In the genomic region with DNA sequence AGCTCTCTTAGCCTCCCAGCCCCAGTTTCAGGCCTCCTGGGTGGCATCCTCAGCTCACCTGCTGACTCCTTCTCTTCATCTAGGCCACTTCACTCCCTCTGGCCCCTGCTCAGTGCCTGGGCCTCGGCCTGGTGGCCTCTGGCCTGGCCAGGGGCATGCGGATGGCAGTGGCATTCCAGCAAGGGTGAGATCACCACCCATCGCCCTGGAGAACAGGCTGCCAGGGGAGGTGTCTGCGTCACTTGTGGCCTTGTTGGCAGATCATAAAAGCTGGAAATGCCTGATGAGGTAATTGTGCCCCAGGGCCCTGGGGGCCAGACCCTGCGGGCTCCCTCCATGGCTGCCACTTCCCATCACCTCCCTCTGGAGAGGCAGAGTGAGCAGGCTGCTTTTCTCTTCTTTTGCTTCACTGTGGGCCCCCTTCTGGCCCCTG, we compare ENCODE assay signal across 1 cellular context.
TF ChIP-seq lines count a peak whose summit lies in the region.

No MANE protein-coding gene starts in this region.

TF ChIP-seq in HEK293, 187 proteins besides CTCF, POLR2A, EP300 and RAD21 (continued from another document and continues in another):
- TF ChIP-seq ZNF843 (tag by site-specific recombination; IDR thresholded peaks at IDR 0.05) (peak; percentile 61), ZXDB (tag by site-specific recombination; IDR thresholded peaks at IDR 0.05) (peak; percentile 84), GFI1B (tag by site-specific recombination; IDR thresholded peaks at IDR 0.05) (no peak), KLF1 (tag by site-specific recombination; IDR thresholded peaks at IDR 0.05) (no peak), RBAK (tag by site-specific recombination; IDR thresholded peaks at IDR 0.05) (no peak), ZFP41 (tag by site-specific recombination; IDR thresholded peaks at IDR 0.05; ENCODE audit: borderline replicate concordance) (no peak), GLI4 (tag by site-specific recombination; IDR thresholded peaks at IDR 0.05) (no peak), ZNF660 (tag by site-specific recombination; IDR thresholded peaks at IDR 0.05) (0 out of 2 replicates have a peak, but pooled peaks have one; percentile 41), ZNF549 (tag by site-specific recombination; IDR thresholded peaks at IDR 0.05) (no peak), ZNF114 (tag by site-specific recombination; IDR thresholded peaks at IDR 0.05) (no peak), ZNF132 (tag by site-specific recombination; IDR thresholded peaks at IDR 0.05; ENCODE audit: borderline replicate concordance) (no peak), MEIS1 (CRISPR knock-in tag; IDR thresholded peaks at IDR 0.05; ENCODE audit: borderline replicate concordance) (no peak), ZNF521 (tag by site-specific recombination; IDR thresholded peaks at IDR 0.05) (no peak), ZNF202 (tag by site-specific recombination; IDR thresholded peaks at IDR 0.05; ENCODE audit: borderline replicate concordance) (no peak), ZNF2 (tag by site-specific recombination; IDR thresholded peaks at IDR 0.05) (no peak), ZNF248 (tag by site-specific recombination; IDR thresholded peaks at IDR 0.05) (no peak), ZNF146 (tag by site-specific recombination; IDR thresholded peaks at IDR 0.05) (no peak), HOXC10 (CRISPR knock-in tag; IDR thresholded peaks at IDR 0.05) (no peak), ZIC2 (tag by site-specific recombination; IDR thresholded peaks at IDR 0.05) (peak; percentile 98), MYNN (tag by site-specific recombination; IDR thresholded peaks at IDR 0.05; ENCODE audit: borderline replicate concordance) (no peak), FEZF1 (tag by site-specific recombination; IDR thresholded peaks at IDR 0.05) (peak; percentile 70), ZNF274 (IDR thresholded peaks at IDR 0.05; ENCODE audit: low read length) (no peak), ZNF274 (tag by site-specific recombination; IDR thresholded peaks at IDR 0.05; ENCODE audit: borderline replicate concordance) (no peak), ZBTB7A (tag by site-specific recombination; IDR thresholded peaks at IDR 0.05; ENCODE audit: low read depth) (no peak), ZNF221 (tag by site-specific recombination; IDR thresholded peaks at IDR 0.05; ENCODE audit: borderline replicate concordance) (no peak), ZNF837 (tag by site-specific recombination; IDR thresholded peaks at IDR 0.05) (no peak), OVOL3 (tag by site-specific recombination; IDR thresholded peaks at IDR 0.05) (no peak), TRIM28 (IDR thresholded peaks at IDR 0.05; ENCODE audit: borderline replicate concordance, low read length) (no peak), ZBTB48 (tag by site-specific recombination; IDR thresholded peaks at IDR 0.05) (peak; percentile 55; the same call in 1 of the 2 replicates), KLF8 (tag by site-specific recombination; IDR thresholded peaks at IDR 0.05) (no peak), WT1 (tag by site-specific recombination; IDR thresholded peaks at IDR 0.05) (0 out of 2 replicates have a peak, but pooled peaks have one; percentile 29), ZNF138 (tag by site-specific recombination; IDR thresholded peaks at IDR 0.05; ENCODE audit: borderline replicate concordance) (no peak), ZSCAN23 (tag by site-specific recombination; IDR thresholded peaks at IDR 0.05) (no peak), SCRT1 (tag by site-specific recombination; IDR thresholded peaks at IDR 0.05; ENCODE audit: borderline replicate concordance) (peak; percentile 59; the same call in 1 of the 2 replicates), ZNF548 (tag by site-specific recombination; IDR thresholded peaks at IDR 0.05) (no peak), ZNF302 (tag by site-specific recombination; IDR thresholded peaks at IDR 0.05; ENCODE audit: low read depth) (no peak), ZNF211 (tag by site-specific recombination; IDR thresholded peaks at IDR 0.05; ENCODE audit: low read depth) (no peak), SETDB1 (IDR thresholded peaks at IDR 0.05; ENCODE audit: insufficient read length, low read length) (no peak), ZNF292 (tag by site-specific recombination; IDR thresholded peaks at IDR 0.05; ENCODE audit: borderline replicate concordance, low read depth) (no peak), ZNF426 (tag by site-specific recombination; IDR thresholded peaks at IDR 0.05) (no peak), SP3 (tag by site-specific recombination; IDR thresholded peaks at IDR 0.05) (no peak), ZNF223 (tag by site-specific recombination; IDR thresholded peaks at IDR 0.05) (no peak), ZNF792 (tag by site-specific recombination; IDR thresholded peaks at IDR 0.05) (no peak), ZNF404 (tag by site-specific recombination; IDR thresholded peaks at IDR 0.05) (no peak), ZNF626 (tag by site-specific recombination; IDR thresholded peaks at IDR 0.05) (no peak), PRDM1 (tag by site-specific recombination; IDR thresholded peaks at IDR 0.05) (no peak), ZNF23 (tag by site-specific recombination; IDR thresholded peaks at IDR 0.05; ENCODE audit: borderline replicate concordance) (no peak), ZNF423 (tag by site-specific recombination; IDR thresholded peaks at IDR 0.05) (no peak)
- TF ChIP-seq, protein P1, sequence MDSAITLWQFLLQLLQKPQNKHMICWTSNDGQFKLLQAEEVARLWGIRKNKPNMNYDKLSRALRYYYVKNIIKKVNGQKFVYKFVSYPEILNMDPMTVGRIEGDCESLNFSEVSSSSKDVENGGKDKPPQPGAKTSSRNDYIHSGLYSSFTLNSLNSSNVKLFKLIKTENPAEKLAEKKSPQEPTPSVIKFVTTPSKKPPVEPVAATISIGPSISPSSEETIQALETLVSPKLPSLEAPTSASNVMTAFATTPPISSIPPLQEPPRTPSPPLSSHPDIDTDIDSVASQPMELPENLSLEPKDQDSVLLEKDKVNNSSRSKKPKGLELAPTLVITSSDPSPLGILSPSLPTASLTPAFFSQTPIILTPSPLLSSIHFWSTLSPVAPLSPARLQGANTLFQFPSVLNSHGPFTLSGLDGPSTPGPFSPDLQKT (IDR thresholded peaks at IDR 0.05; ENCODE audit: borderline replicate concordance, low read depth, low read length), result no peak
- TF ChIP-seq, protein P2, sequence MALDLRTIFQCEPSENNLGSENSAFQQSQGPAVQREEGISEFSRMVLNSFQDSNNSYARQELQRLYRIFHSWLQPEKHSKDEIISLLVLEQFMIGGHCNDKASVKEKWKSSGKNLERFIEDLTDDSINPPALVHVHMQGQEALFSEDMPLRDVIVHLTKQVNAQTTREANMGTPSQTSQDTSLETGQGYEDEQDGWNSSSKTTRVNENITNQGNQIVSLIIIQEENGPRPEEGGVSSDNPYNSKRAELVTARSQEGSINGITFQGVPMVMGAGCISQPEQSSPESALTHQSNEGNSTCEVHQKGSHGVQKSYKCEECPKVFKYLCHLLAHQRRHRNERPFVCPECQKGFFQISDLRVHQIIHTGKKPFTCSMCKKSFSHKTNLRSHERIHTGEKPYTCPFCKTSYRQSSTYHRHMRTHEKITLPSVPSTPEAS (tag by site-specific recombination; IDR thresholded peaks at IDR 0.05), result no peak
- TF ChIP-seq, protein P3, sequence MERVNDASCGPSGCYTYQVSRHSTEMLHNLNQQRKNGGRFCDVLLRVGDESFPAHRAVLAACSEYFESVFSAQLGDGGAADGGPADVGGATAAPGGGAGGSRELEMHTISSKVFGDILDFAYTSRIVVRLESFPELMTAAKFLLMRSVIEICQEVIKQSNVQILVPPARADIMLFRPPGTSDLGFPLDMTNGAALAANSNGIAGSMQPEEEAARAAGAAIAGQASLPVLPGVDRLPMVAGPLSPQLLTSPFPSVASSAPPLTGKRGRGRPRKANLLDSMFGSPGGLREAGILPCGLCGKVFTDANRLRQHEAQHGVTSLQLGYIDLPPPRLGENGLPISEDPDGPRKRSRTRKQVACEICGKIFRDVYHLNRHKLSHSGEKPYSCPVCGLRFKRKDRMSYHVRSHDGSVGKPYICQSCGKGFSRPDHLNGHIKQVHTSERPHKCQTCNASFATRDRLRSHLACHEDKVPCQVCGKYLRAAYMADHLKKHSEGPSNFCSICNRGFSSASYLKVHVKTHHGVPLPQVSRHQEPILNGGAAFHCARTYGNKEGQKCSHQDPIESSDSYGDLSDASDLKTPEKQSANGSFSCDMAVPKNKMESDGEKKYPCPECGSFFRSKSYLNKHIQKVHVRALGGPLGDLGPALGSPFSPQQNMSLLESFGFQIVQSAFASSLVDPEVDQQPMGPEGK (tag by site-specific recombination; IDR thresholded peaks at IDR 0.05), result peak; percentile 85
- TF ChIP-seq, protein P4, sequence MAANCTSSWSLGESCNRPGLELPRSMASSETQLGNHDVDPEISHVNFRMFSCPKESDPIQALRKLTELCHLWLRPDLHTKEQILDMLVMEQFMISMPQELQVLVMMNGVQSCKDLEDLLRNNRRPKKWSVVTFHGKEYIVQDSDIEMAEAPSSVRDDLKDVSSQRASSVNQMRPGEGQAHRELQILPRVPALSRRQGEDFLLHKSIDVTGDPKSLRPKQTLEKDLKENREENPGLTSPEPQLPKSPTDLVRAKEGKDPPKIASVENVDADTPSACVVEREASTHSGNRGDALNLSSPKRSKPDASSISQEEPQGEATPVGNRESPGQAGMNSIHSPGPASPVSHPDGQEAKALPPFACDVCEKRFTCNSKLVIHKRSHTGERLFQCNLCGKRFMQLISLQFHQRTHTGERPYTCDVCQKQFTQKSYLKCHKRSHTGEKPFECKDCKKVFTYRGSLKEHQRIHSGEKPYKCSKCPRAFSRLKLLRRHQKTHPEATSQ (tag by site-specific recombination; IDR thresholded peaks at IDR 0.05), result no peak
- TF ChIP-seq, protein P5, sequence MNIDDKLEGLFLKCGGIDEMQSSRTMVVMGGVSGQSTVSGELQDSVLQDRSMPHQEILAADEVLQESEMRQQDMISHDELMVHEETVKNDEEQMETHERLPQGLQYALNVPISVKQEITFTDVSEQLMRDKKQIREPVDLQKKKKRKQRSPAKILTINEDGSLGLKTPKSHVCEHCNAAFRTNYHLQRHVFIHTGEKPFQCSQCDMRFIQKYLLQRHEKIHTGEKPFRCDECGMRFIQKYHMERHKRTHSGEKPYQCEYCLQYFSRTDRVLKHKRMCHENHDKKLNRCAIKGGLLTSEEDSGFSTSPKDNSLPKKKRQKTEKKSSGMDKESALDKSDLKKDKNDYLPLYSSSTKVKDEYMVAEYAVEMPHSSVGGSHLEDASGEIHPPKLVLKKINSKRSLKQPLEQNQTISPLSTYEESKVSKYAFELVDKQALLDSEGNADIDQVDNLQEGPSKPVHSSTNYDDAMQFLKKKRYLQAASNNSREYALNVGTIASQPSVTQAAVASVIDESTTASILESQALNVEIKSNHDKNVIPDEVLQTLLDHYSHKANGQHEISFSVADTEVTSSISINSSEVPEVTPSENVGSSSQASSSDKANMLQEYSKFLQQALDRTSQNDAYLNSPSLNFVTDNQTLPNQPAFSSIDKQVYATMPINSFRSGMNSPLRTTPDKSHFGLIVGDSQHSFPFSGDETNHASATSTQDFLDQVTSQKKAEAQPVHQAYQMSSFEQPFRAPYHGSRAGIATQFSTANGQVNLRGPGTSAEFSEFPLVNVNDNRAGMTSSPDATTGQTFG (tag by site-specific recombination; IDR thresholded peaks at IDR 0.05; ENCODE audit: borderline replicate concordance), result no peak
- TF ChIP-seq, protein P6, sequence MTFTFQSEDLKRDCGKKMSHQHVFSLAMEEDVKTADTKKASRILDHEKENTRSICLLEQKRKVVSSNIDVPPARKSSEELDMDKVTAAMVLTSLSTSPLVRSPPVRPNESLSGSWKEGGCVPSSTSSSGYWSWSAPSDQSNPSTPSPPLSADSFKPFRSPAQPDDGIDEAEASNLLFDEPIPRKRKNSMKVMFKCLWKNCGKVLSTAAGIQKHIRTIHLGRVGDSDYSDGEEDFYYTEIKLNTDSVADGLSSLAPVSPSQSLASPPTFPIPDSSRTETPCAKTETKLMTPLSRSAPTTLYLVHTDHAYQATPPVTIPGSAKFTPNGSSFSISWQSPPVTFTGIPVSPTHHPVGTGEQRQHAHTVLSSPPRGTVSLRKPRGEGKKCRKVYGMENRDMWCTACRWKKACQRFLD (tag by site-specific recombination; IDR thresholded peaks at IDR 0.05), result no peak
- TF ChIP-seq, protein P7, sequence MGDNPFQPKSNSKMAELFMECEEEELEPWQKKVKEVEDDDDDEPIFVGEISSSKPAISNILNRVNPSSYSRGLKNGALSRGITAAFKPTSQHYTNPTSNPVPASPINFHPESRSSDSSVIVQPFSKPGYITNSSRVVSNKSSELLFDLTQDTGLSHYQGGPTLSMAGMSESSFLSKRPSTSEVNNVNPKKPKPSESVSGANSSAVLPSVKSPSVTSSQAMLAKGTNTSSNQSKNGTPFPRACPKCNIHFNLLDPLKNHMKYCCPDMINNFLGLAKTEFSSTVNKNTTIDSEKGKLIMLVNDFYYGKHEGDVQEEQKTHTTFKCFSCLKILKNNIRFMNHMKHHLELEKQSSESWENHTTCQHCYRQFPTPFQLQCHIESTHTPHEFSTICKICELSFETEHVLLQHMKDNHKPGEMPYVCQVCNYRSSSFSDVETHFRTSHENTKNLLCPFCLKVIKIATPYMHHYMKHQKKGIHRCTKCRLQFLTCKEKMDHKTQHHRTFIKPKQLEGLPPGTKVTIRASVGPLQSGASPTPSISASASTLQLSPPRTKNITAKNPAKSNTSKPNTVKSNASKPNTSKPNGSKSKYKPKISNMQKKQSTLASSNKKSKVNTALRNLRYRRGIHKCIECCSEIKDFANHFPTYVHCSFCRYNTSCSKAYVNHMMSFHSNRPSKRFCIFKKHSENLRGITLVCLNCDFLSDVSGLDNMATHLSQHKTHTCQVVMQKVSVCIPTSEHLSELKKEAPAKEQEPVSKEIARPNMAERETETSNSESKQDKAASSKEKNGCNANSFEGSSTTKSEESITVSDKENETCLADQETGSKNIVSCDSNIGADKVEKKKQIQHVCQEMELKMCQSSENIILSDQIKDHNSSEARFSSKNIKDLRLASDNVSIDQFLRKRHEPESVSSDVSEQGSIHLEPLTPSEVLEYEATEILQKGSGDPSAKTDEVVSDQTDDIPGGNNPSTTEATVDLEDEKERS (tag by site-specific recombination; IDR thresholded peaks at IDR 0.05), result no peak
